In the genomic region with DNA sequence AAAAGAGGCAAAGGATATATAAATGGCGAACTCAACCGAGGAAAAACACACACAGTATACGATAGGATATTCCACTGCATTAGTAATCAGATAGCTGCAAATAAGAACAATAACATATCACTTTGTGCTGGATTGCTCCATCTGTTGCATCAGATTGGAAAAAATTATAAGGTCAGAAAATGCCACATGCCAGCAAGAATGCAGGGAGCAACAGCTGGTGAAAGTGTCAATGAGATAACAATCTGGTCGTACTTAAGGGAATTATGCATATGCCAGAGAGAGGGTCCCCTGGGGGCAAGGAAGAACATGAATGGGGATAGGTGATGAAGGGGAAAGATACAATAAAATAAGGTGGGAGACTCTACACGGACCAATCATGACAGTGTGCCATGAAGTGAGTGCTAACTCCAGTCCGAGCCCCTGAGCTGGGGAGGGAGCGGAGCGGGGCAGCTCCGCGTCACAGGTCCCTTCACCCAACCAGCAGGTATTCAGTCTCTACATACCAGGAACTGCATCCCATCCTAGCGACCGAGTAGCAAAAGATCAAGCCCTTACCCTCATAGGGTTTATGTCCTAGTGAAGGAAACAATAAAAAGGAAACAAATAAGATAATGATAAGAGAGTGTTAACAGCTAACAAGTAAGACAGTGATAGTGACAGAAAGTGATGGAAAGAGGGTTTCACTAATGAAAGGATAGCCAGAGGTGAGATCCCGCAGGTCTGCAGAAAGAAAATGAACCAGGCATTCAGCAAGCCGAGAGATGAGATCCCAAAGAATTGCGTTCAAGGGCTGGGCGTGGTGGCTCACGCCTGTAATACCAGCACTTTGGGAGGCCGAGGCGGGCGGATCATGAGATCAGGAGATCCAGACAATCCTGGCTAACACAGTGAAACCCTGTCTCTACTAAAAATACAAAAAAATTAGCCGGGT, we compare ENCODE assay signal across 13 cellular contexts. TPM values are rescaled to one million over a fixed set of nuclear protein-coding genes. Genes with fewer than 3 reads are reported as not detected.
A peak's percentile ranks its signal among the peaks of the same experiment; 100 is the strongest.
DNase-seq lines count a peak whose midpoint lies in the region; ATAC-seq and TF ChIP-seq lines count a peak whose summit lies in the region.
"Had no signal": no experiment of that assay in that cellular context is flagged by ENCODE, and none has a peak within 500 bp of the region (broad histone marks: within the 10 kb centered on the region; RNA-seq: fewer than 3 reads in every experiment).

No MANE protein-coding gene starts in this region.

- no peaks in the 10 kb centered on the region for H3K36me3 Mint-ChIP-seq in activated naive CD4-positive, alpha-beta T cell treated with anti-CD3 and anti-CD28 coated beads for 36 hours (ENCODE audit: low read depth)
- H3K36me3 Mint-ChIP-seq in WTC11 (no peaks in the 10 kb centered on the region), glutamatergic neuron (ENCODE audit: unreplicated experiment) (no peaks in the 10 kb centered on the region)

- H3K9me3 ChIP-seq in tibial artery: no peaks in the 10 kb centered on the region
- H3K9me3 ChIP-seq: SJSA1, tibial nerve had no signal

- H3K9me3 Mint-ChIP-seq in activated naive CD4-positive, alpha-beta T cell treated with anti-CD3 and anti-CD28 coated beads for 36 hours: no peaks in the 10 kb centered on the region
- H3K9me3 Mint-ChIP-seq in WTC11: no peaks in the 10 kb centered on the region
- H3K9me3 Mint-ChIP-seq in glutamatergic neuron (ENCODE audit: unreplicated experiment): peaks cover 9% of the 10 kb centered on the region

- POLR2A ChIA-PET in WTC11 (lab: Charles Lee): interaction anchor here (1.4 kb wide), 1 partner anchor 10 kb away, joined by 5 read pairs; the partner anchor contains the start of gene MPP7

- H3K27me3 ChIP-seq in tibial artery: no peaks in the 10 kb centered on the region
- H3K27me3 ChIP-seq: tibial nerve had no signal

- H3K4me3 Mint-ChIP-seq in activated naive CD4-positive, alpha-beta T cell treated with anti-CD3 and anti-CD28 coated beads for 36 hours: peak overlapping the region; percentile 55
- peak overlapping the region; percentile 47 for H3K4me3 Mint-ChIP-seq in WTC11
- H3K4me3 Mint-ChIP-seq in glutamatergic neuron (ENCODE audit: unreplicated experiment): peak overlapping the region; percentile 78

- CTCF ChIA-PET in activated naive CD4-positive, alpha-beta T cell treated with anti-CD3 and anti-CD28 coated beads for 36 hours (lab: Charles Lee): interaction anchor here (1.1 to 5.4 kb wide), 4 partner anchors 43 to 88 kb away, joined by 3 to 31 read pairs (median 6); no protein-coding TSS in a partner anchor
- CTCF ChIA-PET in WTC11 (lab: Charles Lee): interaction anchor here (1.0 to 1.8 kb wide), 3 partner anchors 9 to 100 kb away, joined by 3 to 8 read pairs (median 3); partner anchors contain the start of gene MPP7

- TF ChIP-seq CTCF in WTC11 (IDR thresholded peaks at IDR 0.05) (no peak), glutamatergic neuron (IDR thresholded peaks at IDR 0.05; ENCODE audit: partially characterized antibody, unreplicated experiment) (no peak), tibial artery (IDR thresholded peaks at IDR 0.05) (no peak)

- H3K36me3 ChIP-seq in tibial artery: no peaks in the 10 kb centered on the region
- H3K36me3 ChIP-seq: SJSA1, tibial nerve had no signal

- peaks cover 0 to 100% (median 37%) of the 10 kb centered on the region in 4 donors for H3K4me1 ChIP-seq in tibial artery
- H3K4me1 ChIP-seq: SJSA1 had no signal

- peak; percentile 49 for ATAC-seq in WTC11

- H3K4me1 Mint-ChIP-seq in activated naive CD4-positive, alpha-beta T cell treated with anti-CD3 and anti-CD28 coated beads for 36 hours (ENCODE audit: low read depth): peaks cover 75% of the 10 kb centered on the region
- H3K4me1 Mint-ChIP-seq in WTC11: peaks cover 46% of the 10 kb centered on the region
- H3K4me1 Mint-ChIP-seq in glutamatergic neuron (ENCODE audit: low read depth, unreplicated experiment): peaks cover 51% of the 10 kb centered on the region

- no peak for DNase-seq in activated naive CD4-positive, alpha-beta T cell treated with anti-CD3 and anti-CD28 coated beads for 36 hours
- DNase-seq in activated naive CD4-positive, alpha-beta T cell (lab: John Stamatoyannopoulos, UW): no peak
- no peak for DNase-seq in WTC11 (ENCODE audit: low spot score)
- peak; percentile 28 for DNase-seq in glutamatergic neuron
- no peak for DNase-seq in tibial artery
- no peak for DNase-seq in NCI-H2107 (lab: John Stamatoyannopoulos, UW)
- no peak for DNase-seq in NCI-H2196 (lab: John Stamatoyannopoulos, UW; ENCODE audit: unreplicated experiment)
- no peak for DNase-seq in Kasumi-1 (lab: John Stamatoyannopoulos, UW)
- DNase-seq: activated CD8-positive, alpha-beta memory T cell treated with anti-CD3 and anti-CD28 coated beads, Interleukin-2, amount 50 U/mL, for 4 hours; NCI-H1930; small intestine had no signal

- no peaks in the 10 kb centered on the region for H3K27me3 Mint-ChIP-seq in activated naive CD4-positive, alpha-beta T cell treated with anti-CD3 and anti-CD28 coated beads for 36 hours (ENCODE audit: low read depth)
- H3K27me3 Mint-ChIP-seq in WTC11 (ENCODE audit: low read depth) (no peaks in the 10 kb centered on the region), glutamatergic neuron (ENCODE audit: unreplicated experiment) (peaks cover 6% of the 10 kb centered on the region)

- intact Hi-C loops in activated naive CD4-positive, alpha-beta T cell treated with anti-CD3 and anti-CD28 coated beads for 36 hours (cut with micrococcal nuclease): loop anchor here (2.0 to 10.0 kb wide), 3 partner anchors 115 to 1049 kb away; partner anchors contain the start of genes ACBD5 and RAB18
- intact Hi-C loops in tibial artery (cut with DNase I; ENCODE audit: low total_unique reads): no loop called here

- peak overlapping the region in 1 of 2 donors; percentile 12 for H3K4me3 ChIP-seq in tibial artery
- H3K4me3 ChIP-seq: SJSA1, tibial nerve had no signal

- peak overlapping the region; percentile 89 for H3K27ac Mint-ChIP-seq in activated naive CD4-positive, alpha-beta T cell treated with anti-CD3 and anti-CD28 coated beads for 36 hours
- no peak overlapping the region for H3K27ac Mint-ChIP-seq in WTC11
- H3K27ac Mint-ChIP-seq in glutamatergic neuron (ENCODE audit: unreplicated experiment): peak overlapping the region; percentile 95

- H3K27ac ChIP-seq in tibial artery: peak overlapping the region; percentile 75 to 99
- H3K27ac ChIP-seq: SJSA1, tibial nerve had no signal

TF ChIP-seq in WTC11, 78 proteins besides CTCF, POLR2A, EP300 and RAD21 (continues in another document):
- TF ChIP-seq, protein P1, sequence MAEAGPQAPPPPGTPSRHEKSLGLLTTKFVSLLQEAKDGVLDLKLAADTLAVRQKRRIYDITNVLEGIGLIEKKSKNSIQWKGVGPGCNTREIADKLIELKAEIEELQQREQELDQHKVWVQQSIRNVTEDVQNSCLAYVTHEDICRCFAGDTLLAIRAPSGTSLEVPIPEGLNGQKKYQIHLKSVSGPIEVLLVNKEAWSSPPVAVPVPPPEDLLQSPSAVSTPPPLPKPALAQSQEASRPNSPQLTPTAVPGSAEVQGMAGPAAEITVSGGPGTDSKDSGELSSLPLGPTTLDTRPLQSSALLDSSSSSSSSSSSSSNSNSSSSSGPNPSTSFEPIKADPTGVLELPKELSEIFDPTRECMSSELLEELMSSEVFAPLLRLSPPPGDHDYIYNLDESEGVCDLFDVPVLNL (CRISPR knock-in tag; IDR thresholded peaks at IDR 0.05; ENCODE audit: borderline replicate concordance, low read depth): no peak
- TF ChIP-seq ATF6 (CRISPR knock-in tag; IDR thresholded peaks at IDR 0.05) (no peak), ZNF232 (CRISPR knock-in tag; IDR thresholded peaks at IDR 0.05) (no peak), ELF4 (CRISPR knock-in tag; IDR thresholded peaks at IDR 0.05; ENCODE audit: low read depth) (no peak), ZNF219 (CRISPR knock-in tag; IDR thresholded peaks at IDR 0.05; ENCODE audit: borderline replicate concordance) (no peak), TP53 (CRISPR knock-in tag; IDR thresholded peaks at IDR 0.05) (no peak), ZNF396 (CRISPR knock-in tag; IDR thresholded peaks at IDR 0.05; ENCODE audit: borderline replicate concordance) (no peak), NR3C1 (CRISPR knock-in tag; conservative IDR thresholded peaks at IDR 0.05; ENCODE audit: low read depth) (no peak), HMGXB4 (CRISPR knock-in tag; IDR thresholded peaks at IDR 0.05) (no peak)

RNA-seq across cellular contexts. Expression of gene MPP7, which starts 9.4 kb away (rescaled TPM):
- total RNA-seq in activated naive CD4-positive, alpha-beta T cell treated with anti-CD3 and anti-CD28 coated beads for 36 hours: 10 to 100 TPM; 23.6 to 25.4 TPM
- total RNA-seq in WTC11 (2021): 7.7 to 9.8 TPM (median 9.1 TPM) in 3 replicates
- 19.0 TPM for total RNA-seq in glutamatergic neuron (ENCODE audit: unreplicated experiment)
